14 cellular contexts compared by ENCODE assay signal in genomic region chr15:38895326-38896282, GRCh38.
DNase-seq lines count a peak whose midpoint lies in the region; ATAC-seq and TF ChIP-seq lines count a peak whose summit lies in the region.
"Had no signal": no experiment of that assay in that cellular context is flagged by ENCODE, and none has a peak within 500 bp of the region (broad histone marks: within the 10 kb centered on the region; RNA-seq: fewer than 3 reads in every experiment).

No MANE protein-coding gene starts in this region.

- peaks cover 91% of the 10 kb centered on the region for H3K4me1 Mint-ChIP-seq in HFFc6 (ENCODE audit: low read depth)
- H3K4me1 Mint-ChIP-seq: activated naive CD8-positive, alpha-beta T cell treated with anti-CD3 and anti-CD28 coated beads for 36 hours; B cell; immature natural killer cell had no signal

- no peak for TF ChIP-seq CTCF in HFFc6 (IDR thresholded peaks at IDR 0.05)
- no peak for TF ChIP-seq CTCF in VCaP (conservative IDR thresholded peaks at IDR 0.05)
- TF ChIP-seq CTCF in foreskin fibroblast (IDR thresholded peaks at IDR 0.05; ENCODE audit: low read depth, low read length), result no peak

- H3K36me3 Mint-ChIP-seq in HFFc6 (ENCODE audit: low read depth), result peaks cover 22% of the 10 kb centered on the region
- H3K36me3 Mint-ChIP-seq: activated naive CD8-positive, alpha-beta T cell treated with anti-CD3 and anti-CD28 coated beads for 36 hours; immature natural killer cell had no signal

- DNase-seq in HFFc6 (peak; percentile 75), foreskin fibroblast (peak; percentile 74 to 88), SIG-M5 (lab: John Stamatoyannopoulos, UW) (no peak), cortex of kidney (lab: John Stamatoyannopoulos, UW) (no peak), NCI-H2171 treated with DMSO at 0.1 percent for 48 hours (lab: John Stamatoyannopoulos, UW) (no peak)
- DNase-seq: activated CD4-positive, CD25-positive, alpha-beta regulatory T cell treated with anti-CD3 and anti-CD28 coated beads, Interleukin-2, amount 50 U/mL, for 72 hours; activated naive CD8-positive, alpha-beta T cell treated with anti-CD3 and anti-CD28 coated beads for 36 hours; immature natural killer cell; tibial artery had no signal

- no peaks in the 10 kb centered on the region for H3K36me3 ChIP-seq in ACC112 (ENCODE audit: insufficient read depth, low read length)
- H3K36me3 ChIP-seq: tibial artery had no signal

- H2AFZ ChIP-seq in ACC112 (ENCODE audit: low read length, unreplicated experiment), result peak overlapping the region; percentile 59

- peaks cover 5% of the 10 kb centered on the region for H3K27me3 Mint-ChIP-seq in HFFc6 (ENCODE audit: insufficient read depth)

- peak overlapping the region; percentile 54; the same call in 1 of the 2 replicates for H3K4me3 ChIP-seq in ACC112 (ENCODE audit: low read depth, low read length)
- no peak overlapping the region for H3K4me3 ChIP-seq in foreskin fibroblast (ENCODE audit: low read depth in 1 of 2, low read length in 2 of 2)
- H3K4me3 ChIP-seq: GM12878, tibial artery had no signal

- no peaks in the 10 kb centered on the region for H3K27me3 ChIP-seq in ACC112 (ENCODE audit: insufficient read depth, low read length)
- H3K27me3 ChIP-seq: tibial artery had no signal

- ATAC-seq in HG03521 (IDR thresholded peaks at IDR 0.05; ENCODE audit: unreplicated experiment), result no peak
- ATAC-seq: GM12878 had no signal

- H3K4me3 Mint-ChIP-seq in HFFc6, result peak overlapping the region; percentile 60
- H3K4me3 Mint-ChIP-seq: activated naive CD8-positive, alpha-beta T cell treated with anti-CD3 and anti-CD28 coated beads for 36 hours; B cell; immature natural killer cell had no signal

- H3K27ac ChIP-seq in ACC112 (ENCODE audit: low read depth, low read length) (peak overlapping the region; percentile 97), VCaP (peak overlapping the region; percentile 75)

- H3K4me1 ChIP-seq in ACC112 (ENCODE audit: control insufficient read depth, insufficient read depth, low read length, unreplicated experiment), result peaks cover 50% of the 10 kb centered on the region

- no peaks in the 10 kb centered on the region for H3K79me2 ChIP-seq in ACC112 (ENCODE audit: control insufficient read depth, insufficient read depth, low read length, unreplicated experiment)

- peaks cover 14% of the 10 kb centered on the region for H3K9me3 Mint-ChIP-seq in HFFc6

- peak overlapping the region; percentile 82 for H3K27ac Mint-ChIP-seq in HFFc6
- H3K27ac Mint-ChIP-seq: activated naive CD8-positive, alpha-beta T cell treated with anti-CD3 and anti-CD28 coated beads for 36 hours; B cell; immature natural killer cell had no signal

Comparison
In these comparisons a context has a peak if more than half of its experiments do, and no peak if none do; other contexts are left out.
1. DNase-seq: peak in HFFc6 (single experiment) and foreskin fibroblast (2 of 2); none in SIG-M5 (single experiment), cortex of kidney (single experiment) and NCI-H2171 treated with DMSO at 0.1 percent for 48 hours (single experiment).